8 cellular contexts compared by ENCODE assay signal in the genomic region with DNA sequence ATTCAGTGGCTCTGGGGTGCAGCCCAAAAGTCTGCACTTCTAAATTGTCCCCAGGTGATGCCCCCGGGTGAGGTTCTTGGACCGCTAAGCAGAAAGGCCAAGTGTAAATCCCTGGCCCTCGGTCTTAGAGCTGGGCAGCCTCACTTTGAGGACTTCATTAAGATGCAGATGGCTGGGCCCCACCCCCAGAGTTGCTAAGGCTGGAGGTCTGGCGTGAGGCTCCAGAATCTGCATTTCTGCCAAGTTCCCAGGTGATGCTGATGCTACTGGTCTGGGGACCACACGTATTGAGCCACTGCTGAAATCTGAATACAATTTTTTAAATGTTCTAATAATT. TPM values are rescaled to one million over a fixed set of nuclear protein-coding genes. Genes with fewer than 3 reads are reported as not detected.
DNase-seq lines count a peak whose midpoint lies in the region; ATAC-seq and TF ChIP-seq lines count a peak whose summit lies in the region.

No MANE protein-coding gene starts in this region.

- TF ChIP-seq CTCF in CD14-positive monocyte (IDR thresholded peaks at IDR 0.05), result no peak
- no peak for TF ChIP-seq CTCF in MM.1S (IDR thresholded peaks at IDR 0.05; ENCODE audit: low read length)
- no peak for TF ChIP-seq CTCF in colonic mucosa (IDR thresholded peaks at IDR 0.05)
- TF ChIP-seq CTCF in natural killer cell (IDR thresholded peaks at IDR 0.05), result no peak

- H3K27ac Mint-ChIP-seq in CD14-positive monocyte, result peak overlapping the region in 4 of 7 donors; percentile 19 to 89 (median 77)
- H3K27ac Mint-ChIP-seq in natural killer cell, result peak overlapping the region; percentile 29 to 94

- H3K27me3 Mint-ChIP-seq in CD14-positive monocyte (ENCODE audit: low read depth in 3 of 3) (peaks cover 0 to 7% (median 0%) of the 10 kb centered on the region in 3 donors), natural killer cell (ENCODE audit: low read depth in 2 of 2) (no peaks in the 10 kb centered on the region)

- ATAC-seq in natural killer cell, result no peak

- H3K9me3 ChIP-seq in MM.1S (replicated peaks; ENCODE audit: insufficient read depth, low read length), result no peaks in the 10 kb centered on the region
- H3K9me3 ChIP-seq in colonic mucosa, result no peaks in the 10 kb centered on the region

- DNase-seq in CD14-positive monocyte (ENCODE audit: low spot score), result no peak
- DNase-seq in MM.1S, result peak; percentile 27
- DNase-seq in colonic mucosa, result peak; percentile 20
- no peak for DNase-seq in natural killer cell
- no peak for DNase-seq in foreskin melanocyte
- no peak for DNase-seq in DMS153 treated with DMSO at 0.1 percent for 48 hours (lab: John Stamatoyannopoulos, UW; ENCODE audit: unreplicated experiment)
- DNase-seq in occipital lobe (lab: John Stamatoyannopoulos, UW), result no peak
- DNase-seq in HCEC 1CT, result no peak

- H3K4me1 Mint-ChIP-seq in CD14-positive monocyte (peaks cover 36% of the 10 kb centered on the region), natural killer cell (peaks cover 28 to 34% of the 10 kb centered on the region in 2 donors)

- no peaks in the 10 kb centered on the region for H3K36me3 Mint-ChIP-seq in CD14-positive monocyte
- no peaks in the 10 kb centered on the region for H3K36me3 Mint-ChIP-seq in natural killer cell

- H3K4me3 ChIP-seq in MM.1S (ENCODE audit: low read length), result peak overlapping the region; percentile 80
- peak overlapping the region; percentile 53 for H3K4me3 ChIP-seq in colonic mucosa

- H3K9me2 ChIP-seq in MM.1S (replicated peaks; ENCODE audit: insufficient read depth, low read length), result no peaks in the 10 kb centered on the region

- H3K4me2 ChIP-seq in MM.1S (ENCODE audit: low read depth, low read length), result peak overlapping the region; percentile 83

- H3K27ac ChIP-seq in MM.1S (ENCODE audit: low read length) (no peak overlapping the region), colonic mucosa (no peak overlapping the region)

- peaks cover 9% of the 10 kb centered on the region for H3K4me1 ChIP-seq in MM.1S (ENCODE audit: low read length)
- H3K4me1 ChIP-seq in colonic mucosa, result peaks cover 4% of the 10 kb centered on the region

- no peaks in the 10 kb centered on the region for H4K20me1 ChIP-seq in MM.1S (ENCODE audit: insufficient read depth, low read length)

- no peaks in the 10 kb centered on the region for H3K27me3 ChIP-seq in MM.1S (replicated peaks; ENCODE audit: insufficient read depth, low read length)
- no peaks in the 10 kb centered on the region for H3K27me3 ChIP-seq in colonic mucosa

- H3K9ac ChIP-seq in MM.1S (ENCODE audit: low read length), result no peak overlapping the region; the same call in 1 of the 2 replicates
- peak overlapping the region in 1 of 2 donors; percentile 57 for H3K9ac ChIP-seq in colonic mucosa (ENCODE audit: low read depth in 2 of 2, low read length in 2 of 2)

- peaks cover 0 to 3% (median 0%) of the 10 kb centered on the region in 7 donors for H3K9me3 Mint-ChIP-seq in CD14-positive monocyte
- no peaks in the 10 kb centered on the region for H3K9me3 Mint-ChIP-seq in natural killer cell

- intact Hi-C loops in CD14-positive monocyte (cut with micrococcal nuclease), result loop anchor here (5.0 kb wide), 2 partner anchors 35 to 100 kb away; no protein-coding TSS in a partner anchor
- intact Hi-C loops in colonic mucosa (cut with DNase I), result loop anchor here (10.0 kb wide), 1 partner anchor 93 kb away; no protein-coding TSS in a partner anchor
- intact Hi-C loops in natural killer cell (cut with micrococcal nuclease), result loop anchor here (5.0 kb wide), 1 partner anchor 35 kb away; no protein-coding TSS in a partner anchor

- H3K4me3 Mint-ChIP-seq in CD14-positive monocyte (peak overlapping the region; percentile 97 to 99), natural killer cell (peak overlapping the region; percentile 95)

- H2AFZ ChIP-seq in MM.1S (ENCODE audit: low read length), result peak overlapping the region; percentile 99

- no peaks in the 10 kb centered on the region for H3K36me3 ChIP-seq in MM.1S (replicated peaks; ENCODE audit: insufficient read depth, low read length)
- no peaks in the 10 kb centered on the region for H3K36me3 ChIP-seq in colonic mucosa

- peaks cover 9% of the 10 kb centered on the region for H3F3A ChIP-seq in MM.1S (ENCODE audit: insufficient read depth, low read length)

- H3K79me2 ChIP-seq in MM.1S (ENCODE audit: low read length), result peaks cover 38% of the 10 kb centered on the region

RNA-seq across cellular contexts. Expression of a gene that starts 0.7 kb away (rescaled TPM):
- 1 to 10 TPM; 3.3 to 6.4 TPM for polyA plus RNA-seq in CD14-positive monocyte
- total RNA-seq in colonic mucosa, result 1 to 10 TPM; 4.6 to 5.1 TPM
- 10 to 100 TPM; 21.8 to 31.5 (median 26.0) TPM for total RNA-seq in natural killer cell
- 52.9 TPM for total RNA-seq in occipital lobe

Comparison
In these comparisons a context has a peak if more than half of its experiments do, and no peak if none do; other contexts are left out.
1. DNase-seq: peak in MM.1S (single experiment) and colonic mucosa (single experiment); none in CD14-positive monocyte (single experiment), natural killer cell (single experiment), foreskin melanocyte (single experiment), DMS153 treated with DMSO at 0.1 percent for 48 hours (single experiment), occipital lobe (single experiment) and HCEC 1CT (single experiment).